Comparison of ENCODE assay signal across 11 cellular contexts in genomic region chr3:45199837-45200648, GRCh38. TPM values are rescaled to one million over a fixed set of nuclear protein-coding genes. Genes with fewer than 3 reads are reported as not detected.
DNase-seq lines count a peak whose midpoint lies in the region; ATAC-seq, FAIRE-seq and TF ChIP-seq lines count a peak whose summit lies in the region.
"Had no signal": no experiment of that assay in that cellular context is flagged by ENCODE, and none has a peak within 500 bp of the region (broad histone marks: within the 10 kb centered on the region; RNA-seq: fewer than 3 reads in every experiment).

No MANE protein-coding gene starts in this region.

- peaks cover 14% of the 10 kb centered on the region for H3K4me1 Mint-ChIP-seq in Caco-2 (ENCODE audit: low read depth, unreplicated experiment)

- dilution Hi-C loops in endothelial cell of umbilical vein (cut with MboI; ENCODE audit: extremely low pct_ligation_motif_present, low sequenced_read_pairs) = no loop called here

- no TSS peak for BruUV-seq in Caco-2 (replicated peaks; lab: Mats Ljungman, UMichigan)
- no TSS peak for BruUV-seq in endothelial cell of umbilical vein (replicated peaks; lab: Mats Ljungman, UMichigan)

- no peak for ATAC-seq in GM19351 (IDR thresholded peaks at IDR 0.05; ENCODE audit: unreplicated experiment)
- ATAC-seq: T-helper 17 cell had no signal

- no peak for TF ChIP-seq POLR2A in endothelial cell of umbilical vein (IDR thresholded peaks at IDR 0.05; ENCODE audit: low read depth, low read length)

- H3K9me3 ChIP-seq in Caco-2 (no peaks in the 10 kb centered on the region), endothelial cell of umbilical vein (replicated peaks; ENCODE audit: control insufficient read depth, insufficient read depth, low read length) (no peaks in the 10 kb centered on the region)

- POLR2A ChIA-PET in Caco-2 (lab: Charles Lee) (no interaction called here), endothelial cell of umbilical vein (lab: Charles Lee) (interaction anchor here (0.8 kb wide), 1 partner anchor 51 kb away, joined by 3 read pairs; no protein-coding TSS in a partner anchor)

- H3K9ac ChIP-seq in endothelial cell of umbilical vein (replicated peaks; ENCODE audit: extremely low read depth, insufficient read depth, low read length) = no peak overlapping the region
- H3K9ac ChIP-seq: parathyroid adenoma had no signal

- H3K27ac ChIP-seq in endothelial cell of umbilical vein (ENCODE audit: insufficient read depth, low read depth, low read length) = no peak overlapping the region
- H3K27ac ChIP-seq: parathyroid adenoma had no signal

- FAIRE-seq in endothelial cell of umbilical vein (lab: Jason Lieb, UNC) = no peak

- DNase-seq in Caco-2 = peak; percentile 68 to 80
- peak; percentile 89 for DNase-seq in NCI-H460 (ENCODE audit: extremely low read depth, low read depth)
- peak; percentile 12 for DNase-seq in endothelial cell of umbilical vein (ENCODE audit: low read depth, low spot score)
- peak; percentile 58 for DNase-seq in mucosa of gallbladder (ENCODE audit: low spot score)
- no peak for DNase-seq in activated gamma-delta T cell treated with Interleukin-2 at 50 U/mL for 16 hours
- DNase-seq in NCI-H187 (lab: John Stamatoyannopoulos, UW) = no peak
- DNase-seq in T-helper 1 cell = no peak
- DNase-seq: NCI-H2081 treated with DMSO at 0.1 percent for 48 hours, T-helper 17 cell had no signal

- H3K27me3 ChIP-seq in Caco-2 (replicated peaks; ENCODE audit: control insufficient read depth, insufficient read depth, low read length) (no peaks in the 10 kb centered on the region), endothelial cell of umbilical vein (ENCODE audit: control insufficient read depth in 2 of 2, insufficient read depth in 2 of 2, low read length in 2 of 2) (peaks cover 0 to 6% of the 10 kb centered on the region in 2 experiments)

- TF ChIP-seq CTCF in Caco-2 (IDR thresholded peaks at IDR 0.05; ENCODE audit: insufficient read depth in 1 of 2, low read depth in 1 of 2, low read length in 1 of 2, severe bottlenecking in 1 of 2, unreplicated experiment in 1 of 2) = no peak
- no peak for TF ChIP-seq CTCF in endothelial cell of umbilical vein (IDR thresholded peaks at IDR 0.05; ENCODE audit: extremely low read depth in 1 of 2, insufficient read depth in 1 of 2, low read depth in 1 of 2, low read length in 2 of 2)

- no peaks in the 10 kb centered on the region for H3K36me3 Mint-ChIP-seq in Caco-2 (ENCODE audit: insufficient read depth, unreplicated experiment)

- H3K4me3 Mint-ChIP-seq in Caco-2 (ENCODE audit: unreplicated experiment) = peak overlapping the region; percentile 44
- H3K4me3 Mint-ChIP-seq: T-helper 17 cell had no signal

- H3K36me3 ChIP-seq in Caco-2 (ENCODE audit: control insufficient read depth, insufficient read depth, low read length) (no peaks in the 10 kb centered on the region), endothelial cell of umbilical vein (ENCODE audit: control insufficient read depth in 2 of 2, extremely low read depth in 1 of 2, insufficient read depth in 2 of 2, low read length in 2 of 2) (no peaks in the 10 kb centered on the region)

- H3K4me3 ChIP-seq in Caco-2 (ENCODE audit: low read depth, low read length) = no peak overlapping the region
- no peak overlapping the region for H3K4me3 ChIP-seq in endothelial cell of umbilical vein (replicated peaks in 1 of 3; ENCODE audit: insufficient read depth in 1 of 3, low read depth in 1 of 3, low read length in 3 of 3)

- CTCF ChIA-PET in Caco-2 (lab: Charles Lee) (interaction anchor here (1.6 kb wide), 1 partner anchor 10 kb away, joined by 6 read pairs; no protein-coding TSS in a partner anchor), endothelial cell of umbilical vein (lab: Charles Lee) (interaction anchor here (4.6 kb wide), 1 partner anchor 10 kb away, joined by 17 read pairs; no protein-coding TSS in a partner anchor)

- H3K9me3 Mint-ChIP-seq in Caco-2 (ENCODE audit: unreplicated experiment) = no peaks in the 10 kb centered on the region

- no peaks in the 10 kb centered on the region for H3K27me3 Mint-ChIP-seq in Caco-2 (ENCODE audit: insufficient read depth, unreplicated experiment)

- peaks cover 25% of the 10 kb centered on the region for H3K4me1 ChIP-seq in Caco-2
- peaks cover 4% of the 10 kb centered on the region for H3K4me1 ChIP-seq in endothelial cell of umbilical vein (ENCODE audit: control insufficient read depth, extremely low read depth, insufficient read depth, low read length)

- H3K4me2 ChIP-seq in endothelial cell of umbilical vein (ENCODE audit: insufficient read depth, low read length) = peak overlapping the region; percentile 7

- H3K9me1 ChIP-seq in endothelial cell of umbilical vein (replicated peaks; ENCODE audit: control insufficient read depth, extremely low read depth, insufficient read depth, low read length) = no peaks in the 10 kb centered on the region

- intact Hi-C loops in Caco-2 (cut with micrococcal nuclease; ENCODE audit: unreplicated experiment) (loop anchor here (1.0 to 10.0 kb wide), 3 partner anchors 17 to 55 kb away; partner anchors contain the start of gene CDCP1), endothelial cell of umbilical vein (cut with micrococcal nuclease) (no loop called here)

- H3K27ac Mint-ChIP-seq in Caco-2 (ENCODE audit: unreplicated experiment) = peak overlapping the region; percentile 92
- H3K27ac Mint-ChIP-seq: T-helper 17 cell had no signal

- no peaks in the 10 kb centered on the region for H3K79me2 ChIP-seq in endothelial cell of umbilical vein (ENCODE audit: control insufficient read depth, insufficient read depth, low read length)
- H3K79me2 ChIP-seq: parathyroid adenoma had no signal

- H4K20me1 ChIP-seq in endothelial cell of umbilical vein (replicated peaks; ENCODE audit: control insufficient read depth, extremely low read depth, insufficient read depth, low read length) = no peaks in the 10 kb centered on the region

- H2AFZ ChIP-seq in endothelial cell of umbilical vein (ENCODE audit: low read depth, low read length) = peak overlapping the region; percentile 63
- H2AFZ ChIP-seq: parathyroid adenoma had no signal

TF ChIP-seq in endothelial cell of umbilical vein, 7 proteins besides CTCF, POLR2A, EP300 and RAD21:
- TF ChIP-seq MYC (IDR thresholded peaks at IDR 0.05; ENCODE audit: low read depth, low read length) (no peak), FOS (IDR thresholded peaks at IDR 0.05; ENCODE audit: borderline replicate concordance, insufficient read depth, low read length) (peak; percentile 66), GATA2 (IDR thresholded peaks at IDR 0.05; ENCODE audit: insufficient read depth, insufficient read length, low read depth, low read length) (no peak), EZH2 (IDR thresholded peaks at IDR 0.05; ENCODE audit: borderline replicate concordance, low read depth, low read length, severe bottlenecking) (no peak), JUN (IDR thresholded peaks at IDR 0.05; ENCODE audit: borderline replicate concordance, insufficient read depth, insufficient read length, low read depth) (peak; percentile 46)
- TF ChIP-seq, protein P1, sequence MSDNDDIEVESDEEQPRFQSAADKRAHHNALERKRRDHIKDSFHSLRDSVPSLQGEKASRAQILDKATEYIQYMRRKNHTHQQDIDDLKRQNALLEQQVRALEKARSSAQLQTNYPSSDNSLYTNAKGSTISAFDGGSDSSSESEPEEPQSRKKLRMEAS (IDR thresholded peaks at IDR 0.05; ENCODE audit: insufficient read depth, insufficient read length) = no peak
TF ChIP-seq in endothelial cell of umbilical vein: peak in this region for 2.

RNA-seq across cellular contexts. Expression of gene TMEM158, which starts 26.0 kb away (rescaled TPM):
- total RNA-seq in Caco-2 (2022) (0.70 and 0.82 TPM in 2 replicates), endothelial cell of umbilical vein (0.42 TPM in 2 replicates), mucosa of gallbladder (14.6 TPM)
- 22.1 and 27.1 TPM in 2 replicates for total RNA-seq in NCI-H460 (2014; rRNA removed; shearing (Covaris generic))
- 3.3 and 6.7 TPM in 2 replicates for polyA plus RNA-seq in NCI-H460 (2014; cell fraction: nucleus; rRNA removed)
- 0.15 and 0.21 TPM in 2 replicates for polyA plus RNA-seq in endothelial cell of umbilical vein
- polyA plus RNA-seq in endothelial cell of umbilical vein (2011; cell fraction: cytosol; rRNA removed) = 0.10 and 0.11 TPM in 2 replicates
- 0.07 and 0.11 TPM in 2 replicates for polyA plus RNA-seq in endothelial cell of umbilical vein (2011; cell fraction: nucleus; rRNA removed)
- 0.48 and 3.1 TPM in 2 replicates for polyA plus RNA-seq in endothelial cell of umbilical vein (2012)
- polyA minus RNA-seq in endothelial cell of umbilical vein = 0.30 TPM in 1 of 2 replicates, not detected in the other
- polyA minus RNA-seq in endothelial cell of umbilical vein (2011; cell fraction: cytosol; rRNA and poly(A)+ RNA removed) = 1.7 TPM
- 0.29 TPM in 1 of 2 replicates, not detected in the other for polyA minus RNA-seq in endothelial cell of umbilical vein (2011; cell fraction: nucleus; rRNA and poly(A)+ RNA removed)

RNA-seq across cellular contexts. Expression of gene CDCP1, which starts 53.9 kb away (rescaled TPM):
- total RNA-seq in Caco-2 (2022) (22.5 and 25.0 TPM in 2 replicates), endothelial cell of umbilical vein (0.22 TPM in 1 of 2 replicates, not detected in the other), mucosa of gallbladder (42.4 TPM)
- 47.5 and 47.7 TPM in 2 replicates for total RNA-seq in NCI-H460 (2014; rRNA removed; shearing (Covaris generic))
- 3.3 and 4.3 TPM in 2 replicates for polyA plus RNA-seq in NCI-H460 (2014; cell fraction: nucleus; rRNA removed)
- 0.01 TPM in 1 of 2 replicates, not detected in the other for polyA plus RNA-seq in endothelial cell of umbilical vein
- polyA plus RNA-seq in endothelial cell of umbilical vein (2011; cell fraction: cytosol; rRNA removed) = 0.03 and 0.04 TPM in 2 replicates
- 0.01 TPM in 1 of 2 replicates, not detected in the other for polyA plus RNA-seq in endothelial cell of umbilical vein (2011; cell fraction: nucleus; rRNA removed)
- polyA plus RNA-seq in endothelial cell of umbilical vein (2012) = 0.11 and 2.7 TPM in 2 replicates
- 0.12 and 0.15 TPM in 2 replicates for polyA minus RNA-seq in endothelial cell of umbilical vein
- polyA minus RNA-seq in endothelial cell of umbilical vein (2011; cell fraction: cytosol; rRNA and poly(A)+ RNA removed) = 3.9 TPM
- polyA minus RNA-seq in endothelial cell of umbilical vein (2011; cell fraction: nucleus; rRNA and poly(A)+ RNA removed) = not detected in 2 replicates

Comparison
In these comparisons a context has a peak if more than half of its experiments do, and no peak if none do; other contexts are left out.
1. DNase-seq: peak in Caco-2 (2 of 2), NCI-H460 (single experiment), endothelial cell of umbilical vein (single experiment) and mucosa of gallbladder (single experiment); none in activated gamma-delta T cell treated with Interleukin-2 at 50 U/mL for 16 hours (single experiment), NCI-H187 (0 of 2) and T-helper 1 cell (0 of 5).
2. RNA of gene CDCP1, which starts 53.9 kb away (total RNA-seq): 47.5 to 47.7 TPM in NCI-H460, 42.4 TPM in mucosa of gallbladder (single experiment) and 22.5 to 25.0 TPM in Caco-2; 0.22 TPM in endothelial cell of umbilical vein; every median in the first group is over 10 times any median in the second.